In the genomic region with DNA sequence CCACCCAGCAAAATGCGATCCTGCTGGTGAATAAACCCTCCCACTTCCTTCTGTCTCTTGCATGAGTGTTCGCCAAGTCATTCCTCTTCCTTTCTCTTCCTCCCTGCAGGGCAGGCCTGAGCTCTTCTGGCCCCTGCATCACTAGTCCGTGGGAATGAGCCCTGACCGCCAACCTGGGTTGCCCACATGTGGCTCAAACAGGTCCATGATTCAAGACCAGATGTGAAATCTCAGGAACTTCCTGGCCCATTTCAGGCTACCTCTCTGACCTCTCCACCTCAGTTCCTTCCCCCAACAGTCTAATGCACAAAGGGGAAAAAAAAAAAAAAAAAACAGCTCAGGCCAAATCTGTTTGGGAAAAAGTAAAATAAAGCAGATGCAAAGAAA, we compare ENCODE assay signal across 8 cellular contexts. TPM values are rescaled to one million over a fixed set of nuclear protein-coding genes. Genes with fewer than 3 reads are reported as not detected.
A peak's percentile ranks its signal among the peaks of the same experiment; 100 is the strongest.
DNase-seq lines count a peak whose midpoint lies in the region; ATAC-seq and TF ChIP-seq lines count a peak whose summit lies in the region.

No MANE protein-coding gene starts in this region.

- H3K27ac ChIP-seq in right cardiac atrium (ENCODE audit: low read length): peak overlapping the region; percentile 87
- H3K27ac ChIP-seq in testis: peak overlapping the region; percentile 65 to 88

- no peak overlapping the region; the same call in 1 of the 2 replicates for H3K4me3 ChIP-seq in AG10803 (ENCODE audit: low read length)
- H3K4me3 ChIP-seq in right cardiac atrium (ENCODE audit: low read length): no peak overlapping the region
- H3K4me3 ChIP-seq in testis: no peak overlapping the region

- CTCF ChIA-PET in WTC11 (lab: Charles Lee): interaction anchor here (0.6 to 1.5 kb wide), 4 partner anchors 18 to 95 kb away, joined by 3 to 4 read pairs (median 4); no protein-coding TSS in a partner anchor

- peak; percentile 7 for ATAC-seq in HG03342 (IDR thresholded peaks at IDR 0.05; ENCODE audit: unreplicated experiment)
- ATAC-seq in WTC11: no peak; the same call in 1 of the 2 replicates
- peak; percentile 1 to 2 for ATAC-seq in right cardiac atrium

- H3K4me1 ChIP-seq in right cardiac atrium (ENCODE audit: control insufficient read depth, insufficient read depth, low read length) (peaks cover 6% of the 10 kb centered on the region), testis (peaks cover 16% of the 10 kb centered on the region)

- no peak for TF ChIP-seq CTCF in AG10803 (conservative IDR thresholded peaks at IDR 0.05; ENCODE audit: low read length)
- no peak for TF ChIP-seq CTCF in WTC11 (IDR thresholded peaks at IDR 0.05)
- no peak for TF ChIP-seq CTCF in testis (IDR thresholded peaks at IDR 0.05)

- H3K4me1 Mint-ChIP-seq in WTC11: peaks cover 21% of the 10 kb centered on the region

- POLR2A ChIA-PET in WTC11 (lab: Charles Lee): interaction anchor here (1.1 to 1.7 kb wide), 3 partner anchors 12 to 46 kb away, joined by 3 to 9 read pairs (median 6); no protein-coding TSS in a partner anchor

- H3K27ac Mint-ChIP-seq in WTC11: peak overlapping the region; percentile 94

- 36% methylated on average over 4 of the region's 4 CpGs for WGBS in right cardiac atrium
- WGBS in testis, 2 donors: 30 to 51% methylated on average over 4 of the region's 4 CpGs

- no peaks in the 10 kb centered on the region for H3K36me3 ChIP-seq in testis (ENCODE audit: low read depth, missing control alignments)

- H3K27me3 Mint-ChIP-seq in WTC11 (ENCODE audit: low read depth): no peaks in the 10 kb centered on the region; the same call in 1 of the 2 replicates

- intact Hi-C loops in right cardiac atrium (cut with DNase I) (no loop called here), testis (cut with DNase I; ENCODE audit: low total_unique reads) (no loop called here)

- DNase-seq in AG10803 (ENCODE audit: low read depth): peak; percentile 75
- DNase-seq in WTC11 (ENCODE audit: low spot score): no peak
- peak in 1 of 3 donors; percentile 76 for DNase-seq in right cardiac atrium
- no peak for DNase-seq in testis
- DNase-seq in SW 1271 (lab: John Stamatoyannopoulos, UW): no peak
- no peak for DNase-seq in central memory CD4-positive, alpha-beta T cell
- DNase-seq in midbrain (lab: John Stamatoyannopoulos, UW): no peak

- H3K9me3 Mint-ChIP-seq in WTC11: no peaks in the 10 kb centered on the region

- no peaks in the 10 kb centered on the region for H3K9me3 ChIP-seq in right cardiac atrium (ENCODE audit: control insufficient read depth, low read length)
- no peaks in the 10 kb centered on the region for H3K9me3 ChIP-seq in testis

- no peak for TF ChIP-seq POLR2A in testis (IDR thresholded peaks at IDR 0.05)

- H3K27me3 ChIP-seq in right cardiac atrium (ENCODE audit: control insufficient read depth, insufficient read depth) (no peaks in the 10 kb centered on the region), testis (no peaks in the 10 kb centered on the region)

- H3K4me3 Mint-ChIP-seq in WTC11: no peak overlapping the region

- H3K36me3 Mint-ChIP-seq in WTC11: no peaks in the 10 kb centered on the region

TF ChIP-seq in WTC11, 78 proteins besides CTCF, POLR2A, EP300 and RAD21:
- no peak for TF ChIP-seq ELF4 (CRISPR knock-in tag; IDR thresholded peaks at IDR 0.05; ENCODE audit: low read depth)
- TF ChIP-seq TEAD4 (CRISPR knock-in tag; IDR thresholded peaks at IDR 0.05): no peak

RNA-seq across cellular contexts. Expression of gene YWHAG, which starts 5.4 kb away (rescaled TPM):
- total RNA-seq in WTC11 (2021) (192 to 201 TPM (median 200 TPM) in 3 replicates), right cardiac atrium (100 to 1,000 TPM; 209 to 282 (median 253) TPM), testis (10 to 100 TPM; 78.4 to 80.2 TPM)
- polyA plus RNA-seq in right cardiac atrium (139 TPM), testis (ENCODE audit: insufficient read depth, low read depth, low replicate concordance) (67.4 TPM)

RNA-seq across cellular contexts. Expression of gene SSC4D, which starts 45.3 kb away (rescaled TPM):
- total RNA-seq in WTC11 (2021) (18.1 to 27.9 TPM (median 24.4 TPM) in 3 replicates), right cardiac atrium (1 to 10 TPM in 2 of 4 donors, under 1 TPM in 2; 0.78 to 1.3 (median 0.96) TPM), testis (1 to 10 TPM; 1.8 to 2.3 TPM)
- polyA plus RNA-seq in right cardiac atrium (2.1 TPM), testis (ENCODE audit: insufficient read depth, low read depth, low replicate concordance) (2.8 TPM)
